Comparison of ENCODE assay signal across 13 cellular contexts in genomic region chr1:110214454-110215404, GRCh38. TPM values are rescaled to one million over a fixed set of nuclear protein-coding genes. Genes with fewer than 3 reads are reported as not detected.
DNase-seq lines count a peak whose midpoint lies in the region; ATAC-seq and TF ChIP-seq lines count a peak whose summit lies in the region.
"Had no signal": no experiment of that assay in that cellular context is flagged by ENCODE, and none has a peak within 500 bp of the region (broad histone marks: within the 10 kb centered on the region; RNA-seq: fewer than 3 reads in every experiment).

No MANE protein-coding gene starts in this region.

- H3K27ac ChIP-seq in PC-3 (ENCODE audit: low read length) (no peak overlapping the region), right cardiac atrium (ENCODE audit: low read length) (no peak overlapping the region)
- H3K27ac ChIP-seq: left ventricle myocardium inferior, thoracic aorta had no signal

- no peak for DNase-seq in activated T-cell treated with anti-CD3 and anti-CD28 coated beads, Interleukin-2, amount 50 U/mL, for 24 hours
- DNase-seq in activated T-cell treated with anti-CD3 and anti-CD28 coated beads, Interleukin-2, amount 50 U/mL, for 48 hours, result no peak
- DNase-seq in PC-3 (peak; percentile 48), iris pigment epithelial cell (ENCODE audit: low read depth) (peak; percentile 63), superior temporal gyrus (ENCODE audit: extremely low spot score) (peak; percentile 31), right cardiac atrium (no peak)
- DNase-seq in effector CD8-positive, alpha-beta T cell (lab: John Stamatoyannopoulos, UW), result no peak
- DNase-seq: activated effector memory CD4-positive, alpha-beta T cell treated with Interleukin-2 at 50 U/mL for 16 hours; left ventricle myocardium inferior; NCI-H2171; posterior cingulate gyrus had no signal

- peak overlapping the region; percentile 77 for H3K4me3 Mint-ChIP-seq in activated T-cell treated with anti-CD3 and anti-CD28 coated beads, Interleukin-2, amount 50 U/mL, for 24 hours

- no peaks in the 10 kb centered on the region for H3K9me2 ChIP-seq in PC-3 (replicated peaks; ENCODE audit: low read length)

- H3K4me3 ChIP-seq in PC-3 (ENCODE audit: low read length) (no peak overlapping the region), right cardiac atrium (ENCODE audit: low read length) (no peak overlapping the region)
- H3K4me3 ChIP-seq: left ventricle myocardium inferior, thoracic aorta had no signal

- CTCF ChIA-PET in PC-3 (lab: Charles Lee), result no interaction called here

- no peaks in the 10 kb centered on the region for H3K27me3 ChIP-seq in PC-3 (ENCODE audit: low read length)
- H3K27me3 ChIP-seq in right cardiac atrium (ENCODE audit: control insufficient read depth, insufficient read depth), result no peaks in the 10 kb centered on the region

- H3K27me3 Mint-ChIP-seq in activated T-cell treated with anti-CD3 and anti-CD28 coated beads, Interleukin-2, amount 50 U/mL, for 24 hours, result peaks cover 3% of the 10 kb centered on the region

- no peak for TF ChIP-seq CTCF in PC-3 (conservative IDR thresholded peaks at IDR 0.05; ENCODE audit: low read depth, low read length)

- H3K4me1 ChIP-seq in PC-3 (ENCODE audit: insufficient read depth, low read length) (peaks cover 30% of the 10 kb centered on the region; the same call in 1 of the 2 replicates), right cardiac atrium (ENCODE audit: control insufficient read depth, insufficient read depth, low read length) (peaks cover 4% of the 10 kb centered on the region)

- no peak overlapping the region for H3K4me2 ChIP-seq in PC-3 (ENCODE audit: low read length)

- H3F3A ChIP-seq in PC-3 (ENCODE audit: low read length, unreplicated experiment), result no peaks in the 10 kb centered on the region

- H3K9me3 ChIP-seq in PC-3 (ENCODE audit: low read length), result no peaks in the 10 kb centered on the region
- no peaks in the 10 kb centered on the region for H3K9me3 ChIP-seq in right cardiac atrium (ENCODE audit: control insufficient read depth, low read length)
- H3K9me3 ChIP-seq: left ventricle myocardium inferior, thoracic aorta had no signal

- intact Hi-C loops in PC-3 (cut with micrococcal nuclease), result no loop called here
- intact Hi-C loops in right cardiac atrium (cut with DNase I), result no loop called here

- H3K36me3 Mint-ChIP-seq in activated T-cell treated with anti-CD3 and anti-CD28 coated beads, Interleukin-2, amount 50 U/mL, for 24 hours (ENCODE audit: low read depth), result peaks cover 19% of the 10 kb centered on the region

- ATAC-seq in PC-3 (no peak), HG03108 (IDR thresholded peaks at IDR 0.05; ENCODE audit: unreplicated experiment) (no peak), right cardiac atrium (no peak)

- no peaks in the 10 kb centered on the region for H3K36me3 ChIP-seq in PC-3 (ENCODE audit: low read depth, low read length)
- H3K36me3 ChIP-seq: left ventricle myocardium inferior, thoracic aorta had no signal

- WGBS in right cardiac atrium, result 78% methylated on average over 16 of the region's 16 CpGs

- BruUV-seq in PC-3 (replicated peaks; lab: Mats Ljungman, UMichigan), result no TSS peak

- H4K20me1 ChIP-seq in PC-3 (ENCODE audit: low read length), result no peaks in the 10 kb centered on the region; the same call in 1 of the 2 replicates

- no peaks in the 10 kb centered on the region for H3K9me3 Mint-ChIP-seq in activated T-cell treated with anti-CD3 and anti-CD28 coated beads, Interleukin-2, amount 50 U/mL, for 24 hours

- H3K79me2 ChIP-seq in PC-3 (ENCODE audit: low read length), result no peaks in the 10 kb centered on the region

- H3K4me1 Mint-ChIP-seq in activated T-cell treated with anti-CD3 and anti-CD28 coated beads, Interleukin-2, amount 50 U/mL, for 24 hours (ENCODE audit: low read depth), result peaks cover 64% of the 10 kb centered on the region

- peak overlapping the region; percentile 81 for H3K27ac Mint-ChIP-seq in activated T-cell treated with anti-CD3 and anti-CD28 coated beads, Interleukin-2, amount 50 U/mL, for 24 hours

- POLR2A ChIA-PET in PC-3 (lab: Charles Lee; ENCODE audit: unreplicated experiment), result no interaction called here

- H3K9ac ChIP-seq in PC-3 (ENCODE audit: low read length), result no peak overlapping the region

- no peak overlapping the region for H2AFZ ChIP-seq in PC-3 (ENCODE audit: low read length)

RNA-seq across cellular contexts. Expression of gene KCNC4, which starts 4.6 kb away (rescaled TPM):
- total RNA-seq in PC-3 (2014; rRNA removed) (1.6 and 3.6 TPM in 2 replicates), right cardiac atrium (1 to 10 TPM; 6.5 to 8.5 (median 7.0) TPM)
- polyA plus RNA-seq in right cardiac atrium, result 4.1 TPM

Comparison
In these comparisons a context has a peak if more than half of its experiments do, and no peak if none do; other contexts are left out.
1. DNase-seq: peak in PC-3 (single experiment), iris pigment epithelial cell (single experiment) and superior temporal gyrus (single experiment); none in activated T-cell treated with anti-CD3 and anti-CD28 coated beads, Interleukin-2, amount 50 U/mL, for 24 hours (single experiment), activated T-cell treated with anti-CD3 and anti-CD28 coated beads, Interleukin-2, amount 50 U/mL, for 48 hours (0 of 2), effector CD8-positive, alpha-beta T cell (single experiment) and right cardiac atrium (0 of 3).